Comparison of ENCODE assay signal across 21 cellular contexts in the genomic region with DNA sequence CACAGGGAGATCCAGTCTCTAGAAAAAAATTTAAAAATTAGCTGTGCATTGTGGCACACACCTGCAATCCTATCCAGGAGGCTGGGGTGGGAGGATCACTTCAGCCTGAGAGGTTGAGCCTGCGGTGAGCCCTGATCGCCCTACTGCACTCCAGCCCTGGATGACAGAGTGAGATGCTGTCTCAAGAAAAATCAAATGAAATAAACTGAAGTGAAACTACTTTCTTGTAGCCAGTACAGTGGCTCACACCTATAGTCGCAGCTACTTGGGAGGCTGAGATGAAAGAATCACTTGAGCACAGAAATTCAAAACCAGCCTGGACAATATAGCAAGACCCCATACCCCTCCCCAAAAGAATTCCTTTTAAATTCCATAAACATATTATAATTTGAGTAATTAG. TPM values are rescaled to one million over a fixed set of nuclear protein-coding genes. Genes with fewer than 3 reads are reported as not detected.
DNase-seq lines count a peak whose midpoint lies in the region; ATAC-seq, FAIRE-seq and TF ChIP-seq lines count a peak whose summit lies in the region.
"Had no signal": no experiment of that assay in that cellular context is flagged by ENCODE, and none has a peak within 500 bp of the region (broad histone marks: within the 10 kb centered on the region; RNA-seq: fewer than 3 reads in every experiment).

No MANE protein-coding gene starts in this region.

- no peaks in the 10 kb centered on the region for H3K9me3 Mint-ChIP-seq in activated B cell treated with CpG ODN at 0.5 μM for 24 hours
- H3K9me3 Mint-ChIP-seq: IgD-negative memory B cell; T-helper 1 cell treated with Interleukin-12 subunit alpha and Interleukin-12 subunit beta and Interleukin-4 antibody, amounts not matched to agents 30 μg/mL and 1 μg/mL, for 36 hours had no signal

- H3K79me2 ChIP-seq in DND-41 (ENCODE audit: insufficient read depth, low read length) (peaks cover 98% of the 10 kb centered on the region), trophoblast cell (ENCODE audit: control insufficient read depth, insufficient read depth, low read length, poor library complexity) (peaks cover 3% of the 10 kb centered on the region)

- peaks cover 79% of the 10 kb centered on the region for H3K36me3 ChIP-seq in DND-41 (ENCODE audit: insufficient read depth, low read length)
- peaks cover 17% of the 10 kb centered on the region in 2 experiments for H3K36me3 ChIP-seq in trophoblast cell (ENCODE audit: control insufficient read depth in 1 of 2, insufficient read depth in 2 of 2, low read length in 2 of 2)
- peaks cover 15% of the 10 kb centered on the region for H3K36me3 ChIP-seq in BE2C

- intact Hi-C loops in activated B cell treated with CpG ODN at 0.5 μM for 24 hours (cut with micrococcal nuclease), result no loop called here

- H2BK120ac ChIP-seq in trophoblast cell (ENCODE audit: insufficient read depth, low read length, poor library complexity), result no peak overlapping the region

- H3K23ac ChIP-seq in trophoblast cell (ENCODE audit: low read length), result no peak overlapping the region

- no peak for TF ChIP-seq POLR2A in GM12892 (IDR thresholded peaks at IDR 0.05; ENCODE audit: low read depth, low read length)

- H3K4me2 ChIP-seq in DND-41 (ENCODE audit: insufficient read depth, low read length) (no peak overlapping the region), trophoblast cell (ENCODE audit: low read length) (no peak overlapping the region)

- no peak overlapping the region for H4K8ac ChIP-seq in trophoblast cell (ENCODE audit: low read depth, low read length)

- H3K4ac ChIP-seq in trophoblast cell (ENCODE audit: low read depth, low read length), result peak overlapping the region; percentile 86

- H3K27me3 ChIP-seq in DND-41 (ENCODE audit: insufficient read depth, low read length, poor library complexity), result no peaks in the 10 kb centered on the region
- H3K27me3 ChIP-seq in trophoblast cell (ENCODE audit: insufficient read depth, low read length), result no peaks in the 10 kb centered on the region
- no peaks in the 10 kb centered on the region for H3K27me3 ChIP-seq in BE2C
- H3K27me3 ChIP-seq: SJCRH30 had no signal

- H3K36me3 Mint-ChIP-seq in activated B cell treated with CpG ODN at 0.5 μM for 24 hours (ENCODE audit: low read depth), result peaks cover 55% of the 10 kb centered on the region

- H3K27ac Mint-ChIP-seq in activated B cell treated with CpG ODN at 0.5 μM for 24 hours, result no peak overlapping the region
- H3K27ac Mint-ChIP-seq: T-helper 1 cell treated with Interleukin-12 subunit alpha and Interleukin-12 subunit beta and Interleukin-4 antibody, amounts not matched to agents 30 μg/mL and 1 μg/mL, for 36 hours had no signal

- no peak overlapping the region for H3K14ac ChIP-seq in trophoblast cell (ENCODE audit: low read length)

- no peak overlapping the region for H2BK5ac ChIP-seq in trophoblast cell (ENCODE audit: low read depth, low read length, poor library complexity)

- H2BK12ac ChIP-seq in trophoblast cell (ENCODE audit: low read length), result no peak overlapping the region

- no peak overlapping the region for H2AFZ ChIP-seq in DND-41 (ENCODE audit: low read depth, low read length)
- no peak overlapping the region for H2AFZ ChIP-seq in trophoblast cell (ENCODE audit: insufficient read depth, low read length, poor library complexity)

- WGBS in trophoblast cell (ENCODE audit: extremely low coverage, insufficient coverage, insufficient read length), result no CpG with 5 or more reads among the region's 3 CpGs

- peaks cover 32% of the 10 kb centered on the region for H3K4me1 Mint-ChIP-seq in activated B cell treated with CpG ODN at 0.5 μM for 24 hours

- no peak overlapping the region for H3K4me3 ChIP-seq in DND-41 (ENCODE audit: low read depth in 1 of 2, low read length in 2 of 2)
- no peak overlapping the region for H3K4me3 ChIP-seq in trophoblast cell (ENCODE audit: low read depth, low read length)
- H3K4me3 ChIP-seq in BE2C (ENCODE audit: low read depth, low read length), result no peak overlapping the region
- H3K4me3 ChIP-seq: SJCRH30 had no signal

- H3K4me1 ChIP-seq in DND-41 (ENCODE audit: insufficient read depth, low read length), result no peaks in the 10 kb centered on the region
- no peaks in the 10 kb centered on the region for H3K4me1 ChIP-seq in trophoblast cell (ENCODE audit: control insufficient read depth in 1 of 2, insufficient read depth in 2 of 2, low read length in 2 of 2)
- H3K4me1 ChIP-seq in BE2C, result no peaks in the 10 kb centered on the region
- H3K4me1 ChIP-seq: SJCRH30 had no signal

- H2AK5ac ChIP-seq in trophoblast cell (ENCODE audit: low read length), result no peak overlapping the region

- no peak overlapping the region for H3K18ac ChIP-seq in trophoblast cell (ENCODE audit: low read length)

- no peak overlapping the region for H3K27ac ChIP-seq in DND-41 (ENCODE audit: low read length)
- H3K27ac ChIP-seq in trophoblast cell (ENCODE audit: low read depth, low read length), result no peak overlapping the region
- H3K27ac ChIP-seq: SJCRH30 had no signal

- H3K9me3 ChIP-seq in DND-41 (ENCODE audit: insufficient read depth, low read length, severe bottlenecking), result no peaks in the 10 kb centered on the region
- H3K9me3 ChIP-seq in trophoblast cell (ENCODE audit: insufficient read depth, low read depth, low read length), result no peaks in the 10 kb centered on the region
- H3K9me3 ChIP-seq in BE2C, result no peaks in the 10 kb centered on the region
- H3K9me3 ChIP-seq: SJCRH30 had no signal

- no peak overlapping the region for H4K12ac ChIP-seq in trophoblast cell (ENCODE audit: low read depth, low read length)

- CTCF ChIA-PET in activated B cell treated with CpG ODN at 0.5 μM for 24 hours (lab: Charles Lee), result no interaction called here

- H3K27me3 Mint-ChIP-seq in activated B cell treated with CpG ODN at 0.5 μM for 24 hours, result no peaks in the 10 kb centered on the region
- H3K27me3 Mint-ChIP-seq: IgD-negative memory B cell had no signal

- no peak for DNase-seq in DND-41
- DNase-seq in GM12892 (ENCODE audit: insufficient read length), result no peak
- DNase-seq in activated B cell treated with CpG ODN at 0.5 μM for 24 hours, result no peak
- DNase-seq in trophoblast cell, result no peak
- DNase-seq in BE2C, result no peak
- DNase-seq in NCI-H1048 (lab: John Stamatoyannopoulos, UW), result no peak
- no peak for DNase-seq in NAMALWA (ENCODE audit: low spot score)
- DNase-seq: DMS53, Kasumi-1, NCI-H1105 treated with DMSO at 0.1 percent for 48 hours, NCI-H2029 treated with DMSO at 0.1 percent for 48 hours, NCI-H526, OCI-M1, SJCRH30 had no signal

- TF ChIP-seq CTCF in DND-41 (IDR thresholded peaks at IDR 0.05; ENCODE audit: borderline replicate concordance, extremely low read depth, low read length, poor library complexity, severe bottlenecking) (no peak), activated B cell treated with CpG ODN at 0.5 μM for 24 hours (IDR thresholded peaks at IDR 0.05) (no peak), BE2C (IDR thresholded peaks at IDR 0.05; ENCODE audit: low read depth, low read length) (no peak)

- no peak overlapping the region for H3K4me3 Mint-ChIP-seq in activated B cell treated with CpG ODN at 0.5 μM for 24 hours
- H3K4me3 Mint-ChIP-seq: T-helper 1 cell treated with Interleukin-12 subunit alpha and Interleukin-12 subunit beta and Interleukin-4 antibody, amounts not matched to agents 30 μg/mL and 1 μg/mL, for 36 hours had no signal

- POLR2A ChIA-PET in activated B cell treated with CpG ODN at 0.5 μM for 24 hours (lab: Charles Lee), result interaction anchor here (0.5 to 1.3 kb wide), 4 partner anchors 8 to 366 kb away, joined by 3 to 8 read pairs (median 3); no protein-coding TSS in a partner anchor

- H4K20me1 ChIP-seq in DND-41 (ENCODE audit: insufficient read depth, low read length), result peaks cover 45% of the 10 kb centered on the region

- FAIRE-seq in GM12892 (lab: Jason Lieb, UNC), result peak; percentile 38
- FAIRE-seq: A204.1, D721Med, GM19239, H54, RCC 7860 had no signal

- H4K91ac ChIP-seq in trophoblast cell (ENCODE audit: low read depth, low read length), result no peak overlapping the region

- no peak overlapping the region for H3K9ac ChIP-seq in DND-41 (ENCODE audit: low read depth, low read length)
- H3K9ac ChIP-seq in trophoblast cell (ENCODE audit: low read length), result no peak overlapping the region

- H3K79me1 ChIP-seq in trophoblast cell (ENCODE audit: low read length), result no peaks in the 10 kb centered on the region

- ATAC-seq in DND-41 (ENCODE audit: insufficient read depth, low read depth), result 0 out of 3 replicates have a peak, but pooled peaks have one; percentile 22
- ATAC-seq in activated B cell treated with CpG ODN at 0.5 μM for 24 hours (ENCODE audit: low read depth), result peak; percentile 72

RNA-seq across cellular contexts. Expression of a gene that starts 35.4 kb away (rescaled TPM):
- polyA plus RNA-seq in GM12892 (2012; ENCODE audit: missing spikeins), result 55.1 TPM
- 136 and 144 TPM in 2 replicates for total RNA-seq in activated B cell treated with CpG ODN at 0.5 μM for 24 hours
- polyA plus RNA-seq in trophoblast cell (2013), result 65.2 and 66.9 TPM in 2 replicates
- 36.4 TPM for polyA plus RNA-seq in BE2C (2012; ENCODE audit: insufficient read depth, insufficient read length, low read depth)

RNA-seq across cellular contexts. Expression of a gene that starts 56.7 kb away (rescaled TPM):
- polyA plus RNA-seq in GM12892 (2012; ENCODE audit: missing spikeins), result 25.3 TPM
- 71.3 and 77.4 TPM in 2 replicates for total RNA-seq in activated B cell treated with CpG ODN at 0.5 μM for 24 hours
- 31.1 and 31.4 TPM in 2 replicates for polyA plus RNA-seq in trophoblast cell (2013)
- polyA plus RNA-seq in BE2C (2012; ENCODE audit: insufficient read depth, insufficient read length, low read depth), result 114 TPM
